ENCODE assay signal across 20 cellular contexts in the genomic region with DNA sequence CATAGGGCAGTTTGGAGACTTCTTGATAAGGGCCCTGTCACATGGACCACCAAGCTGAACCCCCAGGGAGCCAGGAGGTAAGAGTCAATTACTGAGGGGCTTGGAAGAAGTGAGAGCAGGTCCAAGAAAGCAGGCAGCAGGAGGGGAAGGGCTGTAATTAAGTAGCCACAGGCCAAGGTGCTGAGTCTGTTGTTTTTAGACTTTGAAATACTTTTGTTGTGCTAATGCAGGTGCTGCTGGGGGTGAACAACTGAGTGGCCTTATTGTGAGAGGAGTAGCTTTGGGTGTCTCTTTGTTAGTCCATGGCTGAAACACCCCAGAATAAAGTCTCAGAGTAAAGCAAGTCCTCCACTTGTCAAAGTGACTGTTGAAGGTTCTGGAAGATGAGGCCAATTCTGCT.
"Had no signal": no experiment of that assay in that cellular context is flagged by ENCODE, and none has a peak within 500 bp of the region (broad histone marks: within the 10 kb centered on the region; RNA-seq: fewer than 3 reads in every experiment).

No MANE protein-coding gene starts in this region.

- H3K4me2 ChIP-seq: hepatocyte had no signal

- H3K27ac ChIP-seq: ascending aorta, breast epithelium, esophagus squamous epithelium, hepatocyte, transverse colon had no signal

- H3K4me1 ChIP-seq: ascending aorta, breast epithelium, esophagus squamous epithelium, transverse colon had no signal

- H3K36me3 ChIP-seq: ascending aorta, breast epithelium, esophagus squamous epithelium, transverse colon had no signal

- H3K9me3 ChIP-seq: ascending aorta, breast epithelium, esophagus squamous epithelium, mucosa of descending colon, transverse colon had no signal

- ATAC-seq: activated CD8-positive, alpha-beta memory T cell treated with anti-CD3 and anti-CD28 coated beads, Interleukin-2, amount 10 ng/mL, durations not matched to agents 7 days and 5 days; left ventricle myocardium superior; mucosa of descending colon; naive thymus-derived CD4-positive, alpha-beta T cell had no signal

- H3K27me3 ChIP-seq: ascending aorta, breast epithelium, transverse colon had no signal

- H3K27ac Mint-ChIP-seq: activated CD8-positive, alpha-beta memory T cell treated with anti-CD3 and anti-CD28 coated beads, Interleukin-2, amount 10 ng/mL, durations not matched to agents 7 days and 5 days had no signal

- H3K36me3 Mint-ChIP-seq: activated CD8-positive, alpha-beta memory T cell treated with anti-CD3 and anti-CD28 coated beads, Interleukin-2, amount 10 ng/mL, durations not matched to agents 7 days and 5 days; memory B cell had no signal

- H3K4me3 ChIP-seq: ascending aorta, breast epithelium, esophagus squamous epithelium, hepatocyte, mucosa of descending colon, transverse colon had no signal

- H2AFZ ChIP-seq: hepatocyte had no signal

- H3K27me3 Mint-ChIP-seq: activated CD4-positive, alpha-beta memory T cell treated with anti-CD3 and anti-CD28 coated beads for 36 hours; activated CD8-positive, alpha-beta memory T cell treated with anti-CD3 and anti-CD28 coated beads, Interleukin-2, amount 10 ng/mL, durations not matched to agents 7 days and 5 days had no signal

- DNase-seq: activated CD4-positive, alpha-beta memory T cell treated with anti-CD3 and anti-CD28 coated beads for 36 hours; activated CD4-positive, alpha-beta T cell treated with anti-CD3 and anti-CD28 coated beads for 1 hour; activated CD8-positive, alpha-beta memory T cell treated with anti-CD3 and anti-CD28 coated beads, Interleukin-2, amount 10 ng/mL, durations not matched to agents 7 days and 5 days; activated naive CD4-positive, alpha-beta T cell; activated T-cell treated with anti-CD3 and anti-CD28 coated beads, Interleukin-2, amount 50 U/mL, for 1 hour; cerebellar nuclear complex; effector CD8-positive, alpha-beta T cell; esophagus squamous epithelium; left ventricle myocardium superior; mucosa of descending colon; naive thymus-derived CD4-positive, alpha-beta T cell; nucleus accumbens; stimulated activated CD4-positive, alpha-beta T cell treated with anti-CD3 and anti-CD28 coated beads, Interleukin-2, amount 100 ng/mL, for 48 hours; stimulated activated naive CD8-positive, alpha-beta T cell treated with anti-CD3 and anti-CD28 coated beads, Interleukin-15, Interleukin-2, amounts not matched to agents 100 U/mL and 50 U/mL, for 24 hours; T-helper 1 cell; transverse colon had no signal

- H3K9me3 Mint-ChIP-seq: activated CD4-positive, alpha-beta memory T cell treated with anti-CD3 and anti-CD28 coated beads for 36 hours; memory B cell; naive thymus-derived CD4-positive, alpha-beta T cell had no signal

- H3K4me3 Mint-ChIP-seq: activated CD4-positive, alpha-beta memory T cell treated with anti-CD3 and anti-CD28 coated beads for 36 hours; activated CD8-positive, alpha-beta memory T cell treated with anti-CD3 and anti-CD28 coated beads, Interleukin-2, amount 10 ng/mL, durations not matched to agents 7 days and 5 days; memory B cell; naive thymus-derived CD4-positive, alpha-beta T cell had no signal
